1 cellular context compared by ENCODE assay signal in genomic region chr18:22031581-22031980, GRCh38.
A peak's percentile ranks its signal among the peaks of the same experiment; 100 is the strongest.
TF ChIP-seq lines count a peak whose summit lies in the region.

No MANE protein-coding gene starts in this region.

TF ChIP-seq in A549, 52 proteins besides CTCF, POLR2A, EP300 and RAD21 (continued from another document):
- TF ChIP-seq USF2 (IDR thresholded peaks at IDR 0.05) = peak; percentile 20; the same call in 1 of the 2 replicates
- no peak for TF ChIP-seq CEBPB (IDR thresholded peaks at IDR 0.05)
TF ChIP-seq in A549: peak in this region for 1.
